ENCODE assay signal across 10 cellular contexts in the genomic region with DNA sequence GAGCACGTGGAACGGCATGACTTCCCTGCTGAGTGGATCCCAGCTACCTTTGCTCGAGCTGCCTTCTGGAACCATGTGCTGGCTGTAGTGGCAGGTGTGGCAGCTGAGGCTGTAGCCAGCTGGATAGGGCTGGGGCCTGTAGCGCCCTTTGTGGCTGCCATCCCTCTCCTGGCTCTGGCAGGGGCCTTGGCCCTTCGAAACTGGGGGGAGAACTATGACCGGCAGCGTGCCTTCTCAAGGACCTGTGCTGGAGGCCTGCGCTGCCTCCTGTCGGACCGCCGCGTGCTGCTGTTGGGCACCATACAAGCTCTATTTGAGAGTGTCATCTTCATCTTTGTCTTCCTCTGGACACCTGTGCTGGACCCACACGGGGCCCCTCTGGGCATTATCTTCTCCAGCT. TPM values are rescaled to one million over a fixed set of nuclear protein-coding genes. Genes with fewer than 3 reads are reported as not detected.
DNase-seq lines count a peak whose midpoint lies in the region; ATAC-seq and TF ChIP-seq lines count a peak whose summit lies in the region.
"Had no signal": no experiment of that assay in that cellular context is flagged by ENCODE, and none has a peak within 500 bp of the region (broad histone marks: within the 10 kb centered on the region; RNA-seq: fewer than 3 reads in every experiment).

No MANE protein-coding gene starts in this region.

- peaks cover 25% of the 10 kb centered on the region for H3K36me3 Mint-ChIP-seq in activated CD4-positive, alpha-beta T cell treated with anti-CD3 and anti-CD28 coated beads, Interleukin-2, amount 10 ng/mL, durations not matched to agents 24 days and 14 days (ENCODE audit: low read depth)

- no peak for ATAC-seq in stimulated activated naive CD8-positive, alpha-beta T cell treated with anti-CD3 and anti-CD28 coated beads, Interleukin-15, amount 100 ng/mL, for 72 hours

- peaks cover 41% of the 10 kb centered on the region for H3K4me1 Mint-ChIP-seq in activated CD4-positive, alpha-beta T cell treated with anti-CD3 and anti-CD28 coated beads, Interleukin-2, amount 10 ng/mL, durations not matched to agents 24 days and 14 days
- H3K4me1 Mint-ChIP-seq in stimulated activated naive CD8-positive, alpha-beta T cell treated with anti-CD3 and anti-CD28 coated beads, Interleukin-15, amount 100 ng/mL, for 72 hours, result peaks cover 50% of the 10 kb centered on the region

- no peaks in the 10 kb centered on the region for H3K27me3 Mint-ChIP-seq in activated CD4-positive, alpha-beta T cell treated with anti-CD3 and anti-CD28 coated beads, Interleukin-2, amount 10 ng/mL, durations not matched to agents 24 days and 14 days
- H3K27me3 Mint-ChIP-seq in stimulated activated naive CD8-positive, alpha-beta T cell treated with anti-CD3 and anti-CD28 coated beads, Interleukin-15, amount 100 ng/mL, for 72 hours, result no peaks in the 10 kb centered on the region

- TF ChIP-seq CTCF in WI38 (IDR thresholded peaks at IDR 0.05; ENCODE audit: low read depth, low read length) (no peak), fibroblast of the aortic adventitia (IDR thresholded peaks at IDR 0.05; ENCODE audit: insufficient read depth, low read length) (no peak)

- intact Hi-C loops in activated CD4-positive, alpha-beta T cell treated with anti-CD3 and anti-CD28 coated beads, Interleukin-2, amount 10 ng/mL, durations not matched to agents 24 days and 14 days (cut with micrococcal nuclease), result loop anchor here (2.0 to 5.0 kb wide), 2 partner anchors 44 to 72 kb away; partner anchors contain the start of genes CSAD, MYG1, PFDN5 and ZNF740

- peak overlapping the region; percentile 88 for H3K4me3 ChIP-seq in WI38 (ENCODE audit: low read depth, low read length)
- H3K4me3 ChIP-seq in fibroblast of the aortic adventitia (ENCODE audit: low read depth, low read length), result peak overlapping the region; percentile 83

- peak overlapping the region; percentile 93 for H3K27ac Mint-ChIP-seq in activated CD4-positive, alpha-beta T cell treated with anti-CD3 and anti-CD28 coated beads, Interleukin-2, amount 10 ng/mL, durations not matched to agents 24 days and 14 days
- H3K27ac Mint-ChIP-seq in stimulated activated naive CD8-positive, alpha-beta T cell treated with anti-CD3 and anti-CD28 coated beads, Interleukin-15, amount 100 ng/mL, for 72 hours, result peak overlapping the region; percentile 84 to 98

- H3K9me3 Mint-ChIP-seq in activated CD4-positive, alpha-beta T cell treated with anti-CD3 and anti-CD28 coated beads, Interleukin-2, amount 10 ng/mL, durations not matched to agents 24 days and 14 days, result no peaks in the 10 kb centered on the region
- no peaks in the 10 kb centered on the region for H3K9me3 Mint-ChIP-seq in stimulated activated naive CD8-positive, alpha-beta T cell treated with anti-CD3 and anti-CD28 coated beads, Interleukin-15, amount 100 ng/mL, for 72 hours

- H3K4me3 Mint-ChIP-seq in activated CD4-positive, alpha-beta T cell treated with anti-CD3 and anti-CD28 coated beads, Interleukin-2, amount 10 ng/mL, durations not matched to agents 24 days and 14 days, result peak overlapping the region; percentile 95
- H3K4me3 Mint-ChIP-seq in stimulated activated naive CD8-positive, alpha-beta T cell treated with anti-CD3 and anti-CD28 coated beads, Interleukin-15, amount 100 ng/mL, for 72 hours, result peak overlapping the region; percentile 94 to 98

- DNase-seq in activated CD4-positive, alpha-beta T cell treated with anti-CD3 and anti-CD28 coated beads, Interleukin-2, amount 10 ng/mL, durations not matched to agents 24 days and 14 days, result no peak
- no peak for DNase-seq in activated CD4-positive, alpha-beta T cell treated with anti-CD3 and anti-CD28 coated beads, Interleukin-2, amount 50 U/mL, for 48 hours
- DNase-seq in fibroblast of the aortic adventitia (ENCODE audit: low read depth), result no peak
- no peak for DNase-seq in stimulated activated naive CD8-positive, alpha-beta T cell treated with anti-CD3 and anti-CD28 coated beads, Interleukin-15, amount 100 ng/mL, for 72 hours
- no peak for DNase-seq in NCI-H82 (lab: John Stamatoyannopoulos, UW)
- DNase-seq in H4 (ENCODE audit: low spot score), result no peak
- DNase-seq in superior temporal gyrus (ENCODE audit: extremely low spot score), result no peak
- DNase-seq: activated CD4-positive, alpha-beta T cell treated with anti-CD3 and anti-CD28 coated beads, Interleukin-2, amount 50 U/mL, for 4 hours; NCI-H1930 had no signal

RNA-seq across cellular contexts. Expression of gene ESPL1, which starts 14.8 kb away (rescaled TPM):
- total RNA-seq in activated CD4-positive, alpha-beta T cell treated with anti-CD3 and anti-CD28 coated beads, Interleukin-2, amount 10 ng/mL, durations not matched to agents 24 days and 14 days, result 71.8 and 76.7 TPM in 2 replicates
- 1.5 and 13.5 TPM in 2 replicates for total RNA-seq in fibroblast of the aortic adventitia (ENCODE audit: low replicate concordance)
- total RNA-seq in H4 (2014; rRNA removed; shearing (Covaris generic)), result 7.8 and 22.6 TPM in 2 replicates

RNA-seq across cellular contexts. Expression of gene RARG, which starts 21.3 kb away (rescaled TPM):
- 57.2 and 58.5 TPM in 2 replicates for total RNA-seq in activated CD4-positive, alpha-beta T cell treated with anti-CD3 and anti-CD28 coated beads, Interleukin-2, amount 10 ng/mL, durations not matched to agents 24 days and 14 days
- 43.9 and 69.4 TPM in 2 replicates for total RNA-seq in fibroblast of the aortic adventitia (ENCODE audit: low replicate concordance)
- total RNA-seq in H4 (2014; rRNA removed; shearing (Covaris generic)), result 20.0 and 24.2 TPM in 2 replicates

RNA-seq across cellular contexts. Expression of gene PFDN5, which starts 42.0 kb away (rescaled TPM):
- total RNA-seq in activated CD4-positive, alpha-beta T cell treated with anti-CD3 and anti-CD28 coated beads, Interleukin-2, amount 10 ng/mL, durations not matched to agents 24 days and 14 days, result 319 and 342 TPM in 2 replicates
- 441 and 577 TPM in 2 replicates for total RNA-seq in fibroblast of the aortic adventitia (ENCODE audit: low replicate concordance)
- total RNA-seq in H4 (2014; rRNA removed; shearing (Covaris generic)), result 462 and 537 TPM in 2 replicates

RNA-seq across cellular contexts. Expression of gene MYG1, which starts 46.2 kb away (rescaled TPM):
- total RNA-seq in activated CD4-positive, alpha-beta T cell treated with anti-CD3 and anti-CD28 coated beads, Interleukin-2, amount 10 ng/mL, durations not matched to agents 24 days and 14 days, result 104 and 108 TPM in 2 replicates
- 34.8 and 39.5 TPM in 2 replicates for total RNA-seq in fibroblast of the aortic adventitia (ENCODE audit: low replicate concordance)
- total RNA-seq in H4 (2014; rRNA removed; shearing (Covaris generic)), result 80.2 and 82.8 TPM in 2 replicates

RNA-seq across cellular contexts. Expression of gene ITGB7, which starts 46.2 kb away (rescaled TPM):
- 226 and 239 TPM in 2 replicates for total RNA-seq in activated CD4-positive, alpha-beta T cell treated with anti-CD3 and anti-CD28 coated beads, Interleukin-2, amount 10 ng/mL, durations not matched to agents 24 days and 14 days
- 0.54 TPM in 1 of 2 replicates, not detected in the other for total RNA-seq in fibroblast of the aortic adventitia (ENCODE audit: low replicate concordance)
- total RNA-seq in H4 (2014; rRNA removed; shearing (Covaris generic)), result 0.39 and 1.2 TPM in 2 replicates
